Comparison of ENCODE assay signal across 19 cellular contexts in the genomic region with DNA sequence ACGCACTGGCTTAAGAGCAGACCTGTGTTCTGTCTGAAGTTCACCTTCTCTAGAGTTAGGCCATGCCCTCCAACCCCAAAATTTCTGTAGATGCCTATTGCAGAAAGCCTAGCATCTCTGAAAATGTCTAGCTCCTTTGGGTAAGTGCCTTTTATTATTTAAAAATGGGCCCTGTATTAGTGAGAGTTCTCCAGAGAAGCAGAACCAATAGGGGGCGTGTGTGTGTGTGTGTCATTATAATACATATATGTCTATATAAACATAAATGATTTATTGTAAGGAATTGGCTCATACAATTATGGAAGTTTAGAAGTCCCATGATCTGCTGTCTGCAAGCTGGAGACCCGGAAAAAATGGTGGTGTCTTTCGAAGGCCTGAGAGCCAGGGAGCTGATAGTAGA.
DNase-seq lines count a peak whose midpoint lies in the region; ATAC-seq, FAIRE-seq and TF ChIP-seq lines count a peak whose summit lies in the region.
"Had no signal": no experiment of that assay in that cellular context is flagged by ENCODE, and none has a peak within 500 bp of the region (broad histone marks: within the 10 kb centered on the region; RNA-seq: fewer than 3 reads in every experiment).

No MANE protein-coding gene starts in this region.

- H3K27ac ChIP-seq in K562 (ENCODE audit: extremely low read depth, low read depth, low read length) (no peak overlapping the region), osteoblast (ENCODE audit: low read depth, low read length) (no peak overlapping the region)
- H3K27ac ChIP-seq: A549 had no signal

- no peak for FAIRE-seq in K562 (lab: Jason Lieb, UNC)
- FAIRE-seq: A549, G401.6 had no signal

- CTCF ChIA-PET in K562 (lab: Yijun Ruan, JAX; ENCODE audit: low intra/inter-chr PET ratio), result interaction anchor here (3.2 kb wide), 1 partner anchor 70 kb away, joined by 10 read pairs; no protein-coding TSS in a partner anchor

- TF ChIP-seq RAD21 in K562 (CRISPR knock-in tag; conservative IDR thresholded peaks at IDR 0.05 in 1 of 2, IDR thresholded peaks at IDR 0.05 in 1 of 2), result no peak

- H3K4me3 ChIP-seq in Loucy (ENCODE audit: low read length, poor library complexity, severe bottlenecking), result no peak overlapping the region
- no peak overlapping the region for H3K4me3 ChIP-seq in K562
- no peak overlapping the region for H3K4me3 ChIP-seq in osteoblast (ENCODE audit: insufficient read depth, low read length)
- H3K4me3 ChIP-seq: A549 had no signal

- H3K9me3 ChIP-seq in Loucy (ENCODE audit: insufficient read depth, low read depth, low read length) (no peaks in the 10 kb centered on the region), K562 (replicated peaks; ENCODE audit: control insufficient read depth, insufficient read depth, low read depth, low read length) (no peaks in the 10 kb centered on the region), osteoblast (ENCODE audit: low read depth, low read length) (no peaks in the 10 kb centered on the region)
- H3K9me3 ChIP-seq: A549 had no signal

- in situ Hi-C loops in K562 (cut with MboI), result no loop called here

- H3K9me2 ChIP-seq in Loucy (replicated peaks; ENCODE audit: low read depth, low read length), result no peaks in the 10 kb centered on the region

- H3K4me1 ChIP-seq in Loucy (ENCODE audit: insufficient read depth, low read length, poor library complexity, severe bottlenecking) (peaks cover 13% of the 10 kb centered on the region), K562 (replicated peaks in 1 of 2; ENCODE audit: control insufficient read depth in 2 of 2, insufficient read depth in 2 of 2, low read length in 2 of 2) (no peaks in the 10 kb centered on the region), osteoblast (ENCODE audit: insufficient read depth, low read length) (peaks cover 12% of the 10 kb centered on the region)
- H3K4me1 ChIP-seq: A549 had no signal

- no peaks in the 10 kb centered on the region for H3K9me1 ChIP-seq in K562 (ENCODE audit: control insufficient read depth, insufficient read depth, low read length)

- no peaks in the 10 kb centered on the region for H4K20me1 ChIP-seq in Loucy (ENCODE audit: insufficient read depth, low read length, poor library complexity, severe bottlenecking)
- no peaks in the 10 kb centered on the region for H4K20me1 ChIP-seq in K562 (replicated peaks; ENCODE audit: control insufficient read depth, insufficient read depth, low read length)
- H4K20me1 ChIP-seq in osteoblast (ENCODE audit: insufficient read depth, low read length), result no peaks in the 10 kb centered on the region

- H3K36me3 ChIP-seq in Loucy (ENCODE audit: insufficient read depth, low read length) (no peaks in the 10 kb centered on the region), K562 (ENCODE audit: control insufficient read depth, insufficient read depth, low read length) (no peaks in the 10 kb centered on the region), osteoblast (ENCODE audit: insufficient read depth, low read length) (no peaks in the 10 kb centered on the region)

- H3K79me2 ChIP-seq in Loucy (ENCODE audit: insufficient read depth, low read length) (no peaks in the 10 kb centered on the region), K562 (ENCODE audit: control insufficient read depth, insufficient read depth, low read length) (no peaks in the 10 kb centered on the region), osteoblast (ENCODE audit: insufficient read depth, low read length) (no peaks in the 10 kb centered on the region)

- peak; percentile 14 for DNase-seq in NCI-H82 (lab: John Stamatoyannopoulos, UW)
- DNase-seq in NCI-H82 treated with DMSO at 0.1 percent for 48 hours (lab: John Stamatoyannopoulos, UW; ENCODE audit: unreplicated experiment), result no peak
- DNase-seq in K562 (ENCODE audit: extremely low read depth in 1 of 4, low spot score in 3 of 4), result peak in 1 of 4 experiments; percentile 15
- DNase-seq in osteoblast (ENCODE audit: insufficient read length, low spot score, missing footprints), result no peak
- no peak for DNase-seq in GM19238 (ENCODE audit: insufficient read length, low spot score)
- DNase-seq: activated B cell treated with CpG ODN at 0.5 μM for 24 hours; activated effector memory CD4-positive, alpha-beta T cell treated with Interleukin-2 at 50 U/mL for 16 hours; amygdala; CD8-positive, alpha-beta T cell; cortex of kidney; NCI-H1436; NCI-H226; stimulated activated CD4-positive, alpha-beta T cell treated with anti-CD3 and anti-CD28 coated beads, Interleukin-12 subunit alpha, Interleukin-12 subunit beta, amount 100 ng/mL, for 4 hours; stimulated activated naive CD8-positive, alpha-beta T cell treated with anti-CD3 and anti-CD28 coated beads, Interleukin-15, Interleukin-2, amounts not matched to agents 100 U/mL and 50 U/mL, for 24 hours had no signal

- BruUV-seq in K562 (replicated peaks; lab: Mats Ljungman, UMichigan), result no TSS peak

- no peak overlapping the region for H2AFZ ChIP-seq in Loucy (ENCODE audit: low read length)
- no peak overlapping the region for H2AFZ ChIP-seq in K562 (ENCODE audit: low read depth, low read length)
- H2AFZ ChIP-seq in osteoblast (ENCODE audit: low read length), result no peak overlapping the region

- H3F3A ChIP-seq in Loucy (ENCODE audit: low read depth), result no peaks in the 10 kb centered on the region; the same call in 1 of the 2 replicates

- ATAC-seq in K562 (peak; percentile 54), HG03108 (IDR thresholded peaks at IDR 0.05; ENCODE audit: unreplicated experiment) (no peak), HG02588 (IDR thresholded peaks at IDR 0.05; ENCODE audit: unreplicated experiment) (no peak)
- ATAC-seq: CD8-positive, alpha-beta T cell; stimulated activated naive CD8-positive, alpha-beta T cell treated with anti-CD3 and anti-CD28 coated beads, Interleukin-15, Interleukin-2, amounts not matched to agents 100 U/mL and 50 U/mL, for 24 hours had no signal

- no peak for TF ChIP-seq EP300 in K562 (IDR thresholded peaks at IDR 0.05; ENCODE audit: low read length)

- H3K27me3 ChIP-seq in Loucy (ENCODE audit: insufficient read depth, low read length, poor library complexity, severe bottlenecking) (no peaks in the 10 kb centered on the region), K562 (ENCODE audit: control insufficient read depth in 2 of 2, insufficient read depth in 2 of 2, low read length in 2 of 2) (peaks cover 4 to 27% of the 10 kb centered on the region in 2 experiments; a peak in 4 of 5 replicates), osteoblast (ENCODE audit: insufficient read depth, low read length) (no peaks in the 10 kb centered on the region)

- 4% methylated on average over 4 of the region's 4 CpGs for WGBS in K562 (ENCODE audit: insufficient coverage, low coverage, missing lambda C conversion rate)

- TF ChIP-seq CTCF in Loucy (conservative IDR thresholded peaks at IDR 0.05; ENCODE audit: low read length) (peak; percentile 41; the same call in 1 of the 2 replicates), K562 (IDR thresholded peaks at IDR 0.05 in 2 of 3, conservative IDR thresholded peaks at IDR 0.05 in 1 of 3; ENCODE audit: insufficient read depth in 2 of 3, low read depth in 1 of 3, low read length in 3 of 3) (peak; percentile 11 to 28 (median 14); a peak in 3 of 6 replicates), osteoblast (IDR thresholded peaks at IDR 0.05; ENCODE audit: extremely low read depth, low read depth, low read length) (peak; percentile 32)

- H3K9ac ChIP-seq in Loucy (ENCODE audit: low read depth, low read length, poor library complexity, severe bottlenecking) (no peak overlapping the region), K562 (ENCODE audit: insufficient read depth in 1 of 2, low read depth in 2 of 2, low read length in 2 of 2) (no peak overlapping the region)

- no peak for TF ChIP-seq POLR2A in K562 (conservative IDR thresholded peaks at IDR 0.05)

- POLR2A ChIA-PET in K562 (lab: Yijun Ruan, JAX), result interaction anchor here (1.3 kb wide), 2 partner anchors 9 to 13 kb away, joined by 4 to 5 read pairs; no protein-coding TSS in a partner anchor

- intact Hi-C loops in K562 (cut with micrococcal nuclease), result loop anchor here (5.0 kb wide), 1 partner anchor 349 kb away; no protein-coding TSS in a partner anchor

- H3K4me2 ChIP-seq in Loucy (ENCODE audit: low read depth, low read length, poor library complexity, severe bottlenecking) (no peak overlapping the region), K562 (ENCODE audit: insufficient read depth, low read length) (no peak overlapping the region), osteoblast (ENCODE audit: insufficient read depth, low read length) (no peak overlapping the region)
- H3K4me2 ChIP-seq: A549 had no signal

TF ChIP-seq in K562, 482 proteins besides CTCF, POLR2A, EP300 and RAD21:
- TF ChIP-seq ZNF143 (CRISPR knock-in tag; IDR thresholded peaks at IDR 0.05), result no peak
- TF ChIP-seq, protein P1, sequence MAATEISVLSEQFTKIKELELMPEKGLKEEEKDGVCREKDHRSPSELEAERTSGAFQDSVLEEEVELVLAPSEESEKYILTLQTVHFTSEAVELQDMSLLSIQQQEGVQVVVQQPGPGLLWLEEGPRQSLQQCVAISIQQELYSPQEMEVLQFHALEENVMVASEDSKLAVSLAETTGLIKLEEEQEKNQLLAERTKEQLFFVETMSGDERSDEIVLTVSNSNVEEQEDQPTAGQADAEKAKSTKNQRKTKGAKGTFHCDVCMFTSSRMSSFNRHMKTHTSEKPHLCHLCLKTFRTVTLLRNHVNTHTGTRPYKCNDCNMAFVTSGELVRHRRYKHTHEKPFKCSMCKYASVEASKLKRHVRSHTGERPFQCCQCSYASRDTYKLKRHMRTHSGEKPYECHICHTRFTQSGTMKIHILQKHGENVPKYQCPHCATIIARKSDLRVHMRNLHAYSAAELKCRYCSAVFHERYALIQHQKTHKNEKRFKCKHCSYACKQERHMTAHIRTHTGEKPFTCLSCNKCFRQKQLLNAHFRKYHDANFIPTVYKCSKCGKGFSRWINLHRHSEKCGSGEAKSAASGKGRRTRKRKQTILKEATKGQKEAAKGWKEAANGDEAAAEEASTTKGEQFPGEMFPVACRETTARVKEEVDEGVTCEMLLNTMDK (IDR thresholded peaks at IDR 0.05; ENCODE audit: borderline replicate concordance, insufficient read depth, low read depth, low read length, poor library complexity, severe bottlenecking), result peak; percentile 57
